ENCODE assay signal across 21 cellular contexts in the genomic region with DNA sequence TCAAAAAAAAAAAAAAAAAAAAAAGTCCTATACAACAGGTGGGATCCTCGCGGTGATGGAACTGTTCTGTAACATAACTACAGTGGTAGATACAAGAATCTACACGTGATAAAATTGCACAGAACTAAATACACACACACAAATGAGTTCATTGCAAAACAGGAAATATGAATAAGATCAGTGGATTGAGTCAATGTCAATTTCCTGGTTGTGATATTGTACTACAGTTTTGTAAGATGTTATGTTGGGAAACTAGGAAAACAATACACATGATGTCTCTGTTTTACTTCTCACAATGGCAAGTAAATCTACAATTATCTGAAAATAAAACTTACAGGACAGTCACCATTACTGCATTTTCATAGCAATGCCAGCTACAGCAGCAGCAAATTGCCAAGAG.
DNase-seq lines count a peak whose midpoint lies in the region; ATAC-seq and TF ChIP-seq lines count a peak whose summit lies in the region.
"Had no signal": no experiment of that assay in that cellular context is flagged by ENCODE, and none has a peak within 500 bp of the region (broad histone marks: within the 10 kb centered on the region; RNA-seq: fewer than 3 reads in every experiment).

No MANE protein-coding gene starts in this region.

- no peak for TF ChIP-seq CTCF in foreskin fibroblast (IDR thresholded peaks at IDR 0.05; ENCODE audit: low read depth, low read length)

- peak overlapping the region; percentile 30 for H2AFZ ChIP-seq in ACC112 (ENCODE audit: low read length, unreplicated experiment)
- H2AFZ ChIP-seq: parathyroid adenoma had no signal

- no peaks in the 10 kb centered on the region for H3K79me2 ChIP-seq in ACC112 (ENCODE audit: control insufficient read depth, insufficient read depth, low read length, unreplicated experiment)
- H3K79me2 ChIP-seq: parathyroid adenoma had no signal

- peaks cover 13% of the 10 kb centered on the region for H3K36me3 ChIP-seq in ACC112 (ENCODE audit: insufficient read depth, low read length)
- H3K36me3 ChIP-seq: adrenal gland, thyroid gland had no signal

- H3K4me1 ChIP-seq in ACC112 (ENCODE audit: control insufficient read depth, insufficient read depth, low read length, unreplicated experiment): peaks cover 22% of the 10 kb centered on the region
- H3K4me1 ChIP-seq: A549, adrenal gland, HAP-1, parathyroid adenoma, thyroid gland had no signal

- H3K4me1 Mint-ChIP-seq in T-helper 1 cell treated with Interleukin-12 subunit alpha and Interleukin-12 subunit beta and Interleukin-4 antibody, amounts not matched to agents 30 μg/mL and 1 μg/mL, for 36 hours (ENCODE audit: low read depth): peaks cover 3% of the 10 kb centered on the region
- H3K4me1 Mint-ChIP-seq: CD8-positive, alpha-beta memory T cell; stimulated activated effector memory CD8-positive, alpha-beta T cell treated with anti-CD3 and anti-CD28 coated beads, Interleukin-12 subunit alpha, Interleukin-12 subunit beta, amount 100 ng/mL, for 72 hours had no signal

- H3K9me3 Mint-ChIP-seq in T-helper 1 cell treated with Interleukin-12 subunit alpha and Interleukin-12 subunit beta and Interleukin-4 antibody, amounts not matched to agents 30 μg/mL and 1 μg/mL, for 36 hours: peaks cover 20% of the 10 kb centered on the region

- no peak overlapping the region for H3K4me3 Mint-ChIP-seq in T-helper 1 cell treated with Interleukin-12 subunit alpha and Interleukin-12 subunit beta and Interleukin-4 antibody, amounts not matched to agents 30 μg/mL and 1 μg/mL, for 36 hours
- H3K4me3 Mint-ChIP-seq: CD8-positive, alpha-beta memory T cell; stimulated activated effector memory CD8-positive, alpha-beta T cell treated with anti-CD3 and anti-CD28 coated beads, Interleukin-12 subunit alpha, Interleukin-12 subunit beta, amount 100 ng/mL, for 72 hours had no signal

- H3K36me3 Mint-ChIP-seq in T-helper 1 cell treated with Interleukin-12 subunit alpha and Interleukin-12 subunit beta and Interleukin-4 antibody, amounts not matched to agents 30 μg/mL and 1 μg/mL, for 36 hours (ENCODE audit: low read depth): peaks cover 27% of the 10 kb centered on the region

- peak overlapping the region; percentile 13 for H3K27ac Mint-ChIP-seq in T-helper 1 cell treated with Interleukin-12 subunit alpha and Interleukin-12 subunit beta and Interleukin-4 antibody, amounts not matched to agents 30 μg/mL and 1 μg/mL, for 36 hours
- H3K27ac Mint-ChIP-seq: CD8-positive, alpha-beta memory T cell; stimulated activated effector memory CD8-positive, alpha-beta T cell treated with anti-CD3 and anti-CD28 coated beads, Interleukin-12 subunit alpha, Interleukin-12 subunit beta, amount 100 ng/mL, for 72 hours had no signal

- DNase-seq in Kasumi-1 (lab: John Stamatoyannopoulos, UW): peak; percentile 28 to 40
- DNase-seq in foreskin fibroblast: peak; percentile 9 to 30
- DNase-seq in NCI-H2081 treated with DMSO at 0.1 percent for 48 hours (lab: John Stamatoyannopoulos, UW): no peak
- DNase-seq in NCI-H146 treated with DMSO at 0.1 percent for 48 hours (lab: John Stamatoyannopoulos, UW; ENCODE audit: unreplicated experiment): no peak
- no peak for DNase-seq in activated T-cell treated with anti-CD3 and anti-CD28 coated beads, Interleukin-2, amount 50 U/mL, for 1 hour
- DNase-seq: adrenal gland; CD8-positive, alpha-beta memory T cell; cerebellar nuclear complex; kidney; mucosa of descending colon; NCI-H1436; small intestine; thyroid gland had no signal

- no peak for ATAC-seq in GM18873 (IDR thresholded peaks at IDR 0.05; ENCODE audit: low FRiP score, unreplicated experiment)
- ATAC-seq: A549; GM12878; mucosa of descending colon; stimulated activated effector memory CD8-positive, alpha-beta T cell treated with anti-CD3 and anti-CD28 coated beads, Interleukin-12 subunit alpha, Interleukin-12 subunit beta, amount 100 ng/mL, for 72 hours had no signal

- H3K4me3 ChIP-seq in ACC112 (ENCODE audit: low read depth, low read length) (peak overlapping the region; percentile 37; the same call in 1 of the 2 replicates), foreskin fibroblast (ENCODE audit: low read depth in 1 of 2, low read length in 2 of 2) (no peak overlapping the region)
- H3K4me3 ChIP-seq: A549, adrenal gland, GM12878, HAP-1, mucosa of descending colon, thyroid gland had no signal

- H3K27me3 Mint-ChIP-seq in T-helper 1 cell treated with Interleukin-12 subunit alpha and Interleukin-12 subunit beta and Interleukin-4 antibody, amounts not matched to agents 30 μg/mL and 1 μg/mL, for 36 hours (ENCODE audit: low read depth): no peaks in the 10 kb centered on the region
- H3K27me3 Mint-ChIP-seq: CD8-positive, alpha-beta memory T cell had no signal

- H3K27me3 ChIP-seq in ACC112 (ENCODE audit: insufficient read depth, low read length): no peaks in the 10 kb centered on the region
- H3K27me3 ChIP-seq: adrenal gland, thyroid gland had no signal

- peak overlapping the region; percentile 77 for H3K27ac ChIP-seq in ACC112 (ENCODE audit: low read depth, low read length)
- H3K27ac ChIP-seq: A549, adrenal gland, parathyroid adenoma, thyroid gland had no signal

Comparison
In these comparisons a context has a peak if more than half of its experiments do, and no peak if none do; other contexts are left out.
1. DNase-seq: peak in Kasumi-1 (2 of 2) and foreskin fibroblast (2 of 2); none in NCI-H2081 treated with DMSO at 0.1 percent for 48 hours (single experiment), NCI-H146 treated with DMSO at 0.1 percent for 48 hours (single experiment) and activated T-cell treated with anti-CD3 and anti-CD28 coated beads, Interleukin-2, amount 50 U/mL, for 1 hour (single experiment).